23 cellular contexts compared by ENCODE assay signal in genomic region chr9:81616141-81616540, GRCh38.
"Had no signal": no experiment of that assay in that cellular context is flagged by ENCODE, and none has a peak within 500 bp of the region (broad histone marks: within the 10 kb centered on the region; RNA-seq: fewer than 3 reads in every experiment).

No MANE protein-coding gene starts in this region.

- H3K27ac ChIP-seq: stomach, suprapubic skin, testis, thoracic aorta, thyroid gland, tibial artery, transverse colon, upper lobe of left lung, upper lobe of right lung, uterus, vagina had no signal

- H3K4me1 ChIP-seq: uterus had no signal

- H3K27me3 ChIP-seq: stomach, suprapubic skin, testis, thyroid gland, tibial artery, tibial nerve, transverse colon, upper lobe of left lung, upper lobe of right lung, uterus, vagina had no signal

- H3K4me3 ChIP-seq: stomach, suprapubic skin, testis, thoracic aorta, thyroid gland, tibial artery, tibial nerve, transverse colon, upper lobe of left lung, upper lobe of right lung, uterus, vagina had no signal

- DNase-seq: stimulated activated CD4-positive, alpha-beta T cell treated with anti-CD3 and anti-CD28 coated beads, Interleukin-2, amount 100 ng/mL, for 48 hours; stimulated activated CD4-positive, alpha-beta T cell treated with anti-CD3 and anti-CD28 coated beads, Interleukin-4, amount 100 ng/mL, for 1 hour; stimulated activated CD4-positive, alpha-beta T cell treated with anti-CD3 and anti-CD28 coated beads, Interleukin-4, amount 100 ng/mL, for 24 hours; stimulated activated CD4-positive, alpha-beta T cell treated with anti-CD3 and anti-CD28 coated beads, Interleukin-4, amount 100 ng/mL, for 4 hours; stimulated activated CD8-positive, alpha-beta memory T cell treated with anti-CD3 and anti-CD28 coated beads, Interleukin-4, amount 100 ng/mL, for 48 hours; stimulated activated naive B cell treated with anti-CD40 and anti-IgM and Interleukin-4, amounts not matched to agents 10 μg/mL and 1 μg/mL and 100 μg/mL, for 72 hours; stimulated activated naive CD4-positive, alpha-beta T cell; stimulated activated naive CD4-positive, alpha-beta T cell treated with Interleukin-2 at 50 U/mL for 16 hours; stimulated activated naive CD8-positive, alpha-beta T cell treated with anti-CD3 and anti-CD28 coated beads, Interleukin-15, amount 100 ng/mL, for 72 hours; stimulated activated naive CD8-positive, alpha-beta T cell treated with anti-CD3 and anti-CD28 coated beads, Interleukin-15, Interleukin-2, amounts not matched to agents 100 U/mL and 50 U/mL, for 24 hours; stomach; substantia nigra; testis; thyroid gland; tibial artery; transverse colon; upper lobe of left lung; upper lobe of right lung; uterus had no signal

- H3K36me3 ChIP-seq: uterus had no signal

- H3K9me3 ChIP-seq: stomach, suprapubic skin, testis, thoracic aorta, thyroid gland, tibial artery, tibial nerve, transverse colon, upper lobe of left lung, upper lobe of right lung, uterus, vagina had no signal
